15 cellular contexts compared by ENCODE assay signal in the genomic region with DNA sequence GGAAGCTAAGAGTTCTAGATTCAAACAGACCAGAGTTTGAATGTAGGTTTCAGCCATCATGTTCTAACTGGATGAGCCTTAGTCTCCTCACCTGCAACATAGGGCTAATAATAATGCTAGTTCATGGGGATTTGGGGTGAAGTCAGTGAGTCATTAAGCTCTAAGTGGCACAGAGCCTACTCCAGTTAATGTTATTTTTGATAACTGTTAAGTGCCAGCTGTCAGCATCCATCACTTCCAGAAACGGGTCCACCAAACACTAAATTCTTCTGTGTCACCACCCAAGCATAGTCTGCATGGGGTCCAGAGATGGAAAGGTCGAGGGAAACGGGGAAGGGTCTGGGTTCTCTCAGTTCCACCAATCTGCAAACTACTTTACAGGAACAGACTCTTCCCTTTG. TPM values are rescaled to one million over a fixed set of nuclear protein-coding genes. Genes with fewer than 3 reads are reported as not detected.
A peak's percentile ranks its signal among the peaks of the same experiment; 100 is the strongest.
DNase-seq lines count a peak whose midpoint lies in the region; ATAC-seq and TF ChIP-seq lines count a peak whose summit lies in the region.
"Had no signal": no experiment of that assay in that cellular context is flagged by ENCODE, and none has a peak within 500 bp of the region (broad histone marks: within the 10 kb centered on the region; RNA-seq: fewer than 3 reads in every experiment).

No MANE protein-coding gene starts in this region.

- TF ChIP-seq CTCF in fibroblast of lung (conservative IDR thresholded peaks at IDR 0.05 in 1 of 2, IDR thresholded peaks at IDR 0.05 in 1 of 2; ENCODE audit: low read depth in 1 of 2, low read length in 2 of 2), result no peak
- no peak for TF ChIP-seq CTCF in retinal pigment epithelial cell (conservative IDR thresholded peaks at IDR 0.05; ENCODE audit: low read depth, low read length)

- no peaks in the 10 kb centered on the region for H3K27me3 ChIP-seq in fibroblast of lung (ENCODE audit: control insufficient read depth, insufficient read depth, low read length)
- H3K27me3 ChIP-seq: tibial nerve had no signal

- no peaks in the 10 kb centered on the region for H3K36me3 ChIP-seq in fibroblast of lung (ENCODE audit: control insufficient read depth, insufficient read depth, low read length)
- H3K36me3 ChIP-seq: tibial nerve had no signal

- peak overlapping the region; percentile 76 for H2AFZ ChIP-seq in fibroblast of lung (ENCODE audit: low read length)

- no peak for ATAC-seq in HG03045 (IDR thresholded peaks at IDR 0.05; ENCODE audit: unreplicated experiment)
- ATAC-seq in HG03025 (IDR thresholded peaks at IDR 0.05; ENCODE audit: low FRiP score, unreplicated experiment), result no peak
- ATAC-seq: activated CD4-positive, alpha-beta T cell treated with anti-CD3 and anti-CD28 coated beads for 36 hours had no signal

- no peaks in the 10 kb centered on the region for H3K9me3 ChIP-seq in fibroblast of lung (ENCODE audit: control insufficient read depth, insufficient read depth, low read depth, low read length)
- H3K9me3 ChIP-seq: tibial nerve had no signal

- H3K4me1 ChIP-seq in fibroblast of lung (ENCODE audit: control insufficient read depth, extremely low read depth, insufficient read depth, low read length), result peaks cover 7% of the 10 kb centered on the region

- no peak overlapping the region for H3K4me2 ChIP-seq in fibroblast of lung (ENCODE audit: extremely low read depth, insufficient read depth, low read length)

- H3K4me3 ChIP-seq in fibroblast of lung (replicated peaks in 1 of 4; ENCODE audit: control extremely low read depth in 1 of 4, insufficient read depth in 1 of 4, low read depth in 3 of 4, low read length in 4 of 4) (no peak overlapping the region), retinal pigment epithelial cell (ENCODE audit: low read length) (no peak overlapping the region)
- H3K4me3 ChIP-seq: tibial nerve had no signal

- DNase-seq in NCI-H1694 treated with DMSO at 0.1 percent for 48 hours (lab: John Stamatoyannopoulos, UW) (peak; percentile 51), NCI-H1694 (lab: John Stamatoyannopoulos, UW) (no peak), M059J (ENCODE audit: low read depth) (peak; percentile 44), fibroblast of lung (ENCODE audit: low read depth in 2 of 2) (no peak), retinal pigment epithelial cell (ENCODE audit: low read depth) (peak; percentile 55), midbrain (lab: John Stamatoyannopoulos, UW) (no peak)
- DNase-seq: activated CD4-positive, alpha-beta T cell treated with anti-CD3 and anti-CD28 coated beads for 36 hours; activated naive CD8-positive, alpha-beta T cell treated with anti-CD3 and anti-CD28 coated beads, Interleukin-2, amount 10 ng/mL, durations not matched to agents 7 days and 5 days; KBM-7; NCI-H748 treated with DMSO at 0.1 percent for 48 hours; stimulated activated CD4-positive, alpha-beta T cell treated with anti-CD3 and anti-CD28 coated beads, Interleukin-4, amount 100 ng/mL, for 1 hour had no signal

- no peak overlapping the region for H3K27ac ChIP-seq in fibroblast of lung (ENCODE audit: insufficient read depth, low read length)

- no peaks in the 10 kb centered on the region for H4K20me1 ChIP-seq in fibroblast of lung (ENCODE audit: control insufficient read depth, extremely low read depth, insufficient read depth, low read length)

- H3K79me2 ChIP-seq in fibroblast of lung (ENCODE audit: control insufficient read depth, insufficient read depth, low read length), result peaks cover 31% of the 10 kb centered on the region

- no peak overlapping the region for H3K9ac ChIP-seq in fibroblast of lung (ENCODE audit: insufficient read depth, low read length)

RNA-seq across cellular contexts. Expression of gene TSC1, which starts 1.8 kb away (rescaled TPM):
- total RNA-seq in M059J (2014; rRNA removed; shearing (Covaris generic)), result 21.7 and 29.4 TPM in 2 replicates
- 32.1 and 41.5 TPM in 2 replicates for total RNA-seq in fibroblast of lung
- 43.4 and 48.0 TPM in 2 replicates for polyA plus RNA-seq in fibroblast of lung
- 18.5 and 22.4 TPM in 2 replicates for polyA plus RNA-seq in fibroblast of lung (2012)
- 81.9 and 97.3 TPM in 2 replicates for polyA minus RNA-seq in fibroblast of lung (ENCODE audit: low replicate concordance)

RNA-seq across cellular contexts. Expression of gene GFI1B, which starts 32.3 kb away (rescaled TPM):
- total RNA-seq in M059J (2014; rRNA removed; shearing (Covaris generic)), result 0.30 TPM in 1 of 2 replicates, not detected in the other
- total RNA-seq in fibroblast of lung, result under 0.01 TPM in 1 of 2 replicates, not detected in the other
- 0.02 and 0.06 TPM in 2 replicates for polyA plus RNA-seq in fibroblast of lung
- polyA plus RNA-seq in fibroblast of lung (2012), result 0.05 TPM in 1 of 2 replicates, not detected in the other
- not detected in 2 replicates for polyA minus RNA-seq in fibroblast of lung (ENCODE audit: low replicate concordance)
- total RNA-seq: activated naive CD8-positive, alpha-beta T cell treated with anti-CD3 and anti-CD28 coated beads, Interleukin-2, amount 10 ng/mL, durations not matched to agents 7 days and 5 days; renal cortical epithelial cell; tibial nerve had no signal

Comparison
In these comparisons a context has a peak if more than half of its experiments do, and no peak if none do; other contexts are left out.
1. DNase-seq: peak in NCI-H1694 treated with DMSO at 0.1 percent for 48 hours (single experiment), M059J (single experiment) and retinal pigment epithelial cell (single experiment); none in NCI-H1694 (single experiment), fibroblast of lung (0 of 2) and midbrain (single experiment).